Comparison of ENCODE assay signal across 23 cellular contexts in genomic region chr2:26653207-26654060, GRCh38. TPM values are rescaled to one million over a fixed set of nuclear protein-coding genes. Genes with fewer than 3 reads are reported as not detected.
DNase-seq lines count a peak whose midpoint lies in the region; ATAC-seq and TF ChIP-seq lines count a peak whose summit lies in the region.
"Had no signal": no experiment of that assay in that cellular context is flagged by ENCODE, and none has a peak within 500 bp of the region (broad histone marks: within the 10 kb centered on the region; RNA-seq: fewer than 3 reads in every experiment).

No MANE protein-coding gene starts in this region.

- TF ChIP-seq CTCF in gastroesophageal sphincter (IDR thresholded peaks at IDR 0.05) (no peak), neural progenitor cell (IDR thresholded peaks at IDR 0.05) (no peak), transverse colon (IDR thresholded peaks at IDR 0.05) (no peak), endothelial cell (IDR thresholded peaks at IDR 0.05; ENCODE audit: unreplicated experiment) (no peak)

- H3K27me3 Mint-ChIP-seq in neural progenitor cell (ENCODE audit: insufficient read depth, low read depth) = peaks cover 8% of the 10 kb centered on the region
- peaks cover 3% of the 10 kb centered on the region for H3K27me3 Mint-ChIP-seq in endothelial cell (ENCODE audit: unreplicated experiment)

- H3K9me3 Mint-ChIP-seq in neural progenitor cell (peaks cover 6% of the 10 kb centered on the region), endothelial cell (ENCODE audit: unreplicated experiment) (no peaks in the 10 kb centered on the region)
- H3K9me3 Mint-ChIP-seq: activated T-cell treated with anti-CD3 and anti-CD28 coated beads, Interleukin-2, amount 50 U/mL, for 4 hours; CD4-positive, alpha-beta T cell had no signal

- WGBS in gastroesophageal sphincter (ENCODE audit: low coverage in 1 of 2), 2 donors = 82 to 87% methylated on average over 6 to 7 of the region's 13 CpGs
- WGBS in transverse colon (ENCODE audit: low coverage in 1 of 2), 2 donors = 79 to 84% methylated on average over 8 to 13 of the region's 13 CpGs

- peaks cover under 1% of the 10 kb centered on the region for H3F3A ChIP-seq in neural progenitor cell (ENCODE audit: low read depth)

- H3K9me3 ChIP-seq in SK-N-MC (ENCODE audit: low read depth, low read length) (no peaks in the 10 kb centered on the region), gastroesophageal sphincter (no peaks in the 10 kb centered on the region), neural progenitor cell (ENCODE audit: low read depth) (no peaks in the 10 kb centered on the region), transverse colon (no peaks in the 10 kb centered on the region), SJCRH30 (replicated peaks) (no peaks in the 10 kb centered on the region)

- H3K4me3 ChIP-seq in SK-N-MC (peak overlapping the region; percentile 28; the same call in 1 of the 2 replicates), gastroesophageal sphincter (no peak overlapping the region), neural progenitor cell (no peak overlapping the region), transverse colon (no peak overlapping the region), SJCRH30 (no peak overlapping the region)

- H3K9ac ChIP-seq in SK-N-MC (ENCODE audit: insufficient read length) (peak overlapping the region; percentile 31), neural progenitor cell (no peak overlapping the region)
- H3K9ac ChIP-seq: KMS-11 had no signal

- H3K27me3 ChIP-seq in gastroesophageal sphincter (no peaks in the 10 kb centered on the region), neural progenitor cell (no peaks in the 10 kb centered on the region), transverse colon (no peaks in the 10 kb centered on the region), SJCRH30 (peaks cover 22% of the 10 kb centered on the region)

- no peak overlapping the region for H3K4me2 ChIP-seq in neural progenitor cell
- H3K4me2 ChIP-seq: KMS-11 had no signal

- H3K36me3 Mint-ChIP-seq in neural progenitor cell = no peaks in the 10 kb centered on the region
- H3K36me3 Mint-ChIP-seq in endothelial cell (ENCODE audit: low read depth, unreplicated experiment) = peaks cover 4% of the 10 kb centered on the region

- TF ChIP-seq POLR2A in gastroesophageal sphincter (IDR thresholded peaks at IDR 0.05) = no peak
- TF ChIP-seq POLR2A in transverse colon (IDR thresholded peaks at IDR 0.05) = no peak

- ATAC-seq in gastroesophageal sphincter = no peak
- ATAC-seq in GM18858 (IDR thresholded peaks at IDR 0.05; ENCODE audit: unreplicated experiment) = no peak
- ATAC-seq: activated CD8-positive, alpha-beta T cell treated with anti-CD3 and anti-CD28 coated beads, Interleukin-2, amount 10 ng/mL, durations not matched to agents 7 days and 5 days; activated T-cell treated with anti-CD3 and anti-CD28 coated beads, Interleukin-2, amount 50 U/mL, for 4 hours; left colon had no signal

- H3K4me1 Mint-ChIP-seq in neural progenitor cell (peaks cover 24% of the 10 kb centered on the region), endothelial cell (ENCODE audit: unreplicated experiment) (peaks cover 5% of the 10 kb centered on the region)

- TF ChIP-seq EP300 in gastroesophageal sphincter (IDR thresholded peaks at IDR 0.05) (no peak), transverse colon (IDR thresholded peaks at IDR 0.05; ENCODE audit: low read depth) (no peak)

- peak overlapping the region; percentile 21 for H3K4me3 Mint-ChIP-seq in neural progenitor cell
- no peak overlapping the region for H3K4me3 Mint-ChIP-seq in endothelial cell (ENCODE audit: unreplicated experiment)
- H3K4me3 Mint-ChIP-seq: activated CD8-positive, alpha-beta T cell treated with anti-CD3 and anti-CD28 coated beads, Interleukin-2, amount 10 ng/mL, durations not matched to agents 7 days and 5 days; activated T-cell treated with anti-CD3 and anti-CD28 coated beads, Interleukin-2, amount 50 U/mL, for 4 hours; CD4-positive, alpha-beta T cell had no signal

- H3K4me1 ChIP-seq in gastroesophageal sphincter (peaks cover 0 to 25% (median 0%) of the 10 kb centered on the region in 3 donors), neural progenitor cell (no peaks in the 10 kb centered on the region), transverse colon (peaks cover 0 to 6% (median 2%) of the 10 kb centered on the region in 4 donors), SJCRH30 (no peaks in the 10 kb centered on the region)

- no peaks in the 10 kb centered on the region for H3K79me2 ChIP-seq in neural progenitor cell (ENCODE audit: low read depth)

- no peak overlapping the region for H2AFZ ChIP-seq in neural progenitor cell (replicated peaks)

- intact Hi-C loops in transverse colon (cut with DNase I; ENCODE audit: low total_unique reads) = no loop called here

- no peaks in the 10 kb centered on the region for H4K20me1 ChIP-seq in neural progenitor cell (ENCODE audit: low read depth)

- H3K27ac Mint-ChIP-seq in neural progenitor cell = no peak overlapping the region
- no peak overlapping the region for H3K27ac Mint-ChIP-seq in endothelial cell (ENCODE audit: unreplicated experiment)
- H3K27ac Mint-ChIP-seq: activated CD8-positive, alpha-beta T cell treated with anti-CD3 and anti-CD28 coated beads, Interleukin-2, amount 10 ng/mL, durations not matched to agents 7 days and 5 days; CD4-positive, alpha-beta T cell had no signal

- DNase-seq in SK-N-MC (ENCODE audit: low read depth, low spot score) = no peak
- DNase-seq in neural progenitor cell (ENCODE audit: low spot score) = no peak
- DNase-seq in transverse colon = no peak
- DNase-seq in endothelial cell (ENCODE audit: low spot score) = no peak
- no peak for DNase-seq in SJCRH30
- DNase-seq in NAMALWA (ENCODE audit: low spot score) = no peak
- DNase-seq: activated CD4-positive, CD25-positive, alpha-beta regulatory T cell treated with anti-CD3 and anti-CD28 coated beads, Interleukin-2, amount 50 U/mL, for 72 hours; activated CD8-positive, alpha-beta T cell treated with anti-CD3 and anti-CD28 coated beads, Interleukin-2, amount 10 ng/mL, durations not matched to agents 7 days and 5 days; activated naive CD4-positive, alpha-beta T cell treated with anti-CD3 and anti-CD28 coated beads, Interleukin-2, amount 50 U/mL, for 16 hours; activated T-cell treated with anti-CD3 and anti-CD28 coated beads, Interleukin-2, amount 50 U/mL, for 4 hours; CD4-positive, alpha-beta T cell; glutamatergic neuron; left colon; MV-4-11; NCI-H2029 treated with DMSO at 0.1 percent for 48 hours; NK-92 treated with Interleukin-12 subunit alpha and Interleukin-12 subunit beta, amount 100 ng/mL, for 24 hours had no signal

- H3K36me3 ChIP-seq in SK-N-MC (ENCODE audit: insufficient read depth, low read length) (no peaks in the 10 kb centered on the region), gastroesophageal sphincter (no peaks in the 10 kb centered on the region), neural progenitor cell (no peaks in the 10 kb centered on the region), transverse colon (no peaks in the 10 kb centered on the region), SJCRH30 (no peaks in the 10 kb centered on the region)

- in situ Hi-C loops in transverse colon (cut with MboI; ENCODE audit: low pct_ligation_motif_present in 1 of 4, low pct_unique_long_range_greater_than_20kb in 1 of 4, low sequenced_read_pairs in 3 of 4) = no loop called here

- H3K27ac ChIP-seq in SK-N-MC (peak overlapping the region; percentile 97), gastroesophageal sphincter (peak overlapping the region in 3 of 4 donors; percentile 64 to 70 (median 65)), neural progenitor cell (no peak overlapping the region), transverse colon (peak overlapping the region in 3 of 4 donors; percentile 65 to 76 (median 71)), SJCRH30 (no peak overlapping the region)
- H3K27ac ChIP-seq: KMS-11 had no signal

RNA-seq across cellular contexts. Expression of gene CIB4, which starts 12.3 kb away (rescaled TPM):
- total RNA-seq in gastroesophageal sphincter (not detected), neural progenitor cell (ENCODE audit: low replicate concordance) (not detected in 2 replicates), transverse colon (not detected), endothelial cell (ENCODE audit: unreplicated experiment) (not detected)
- total RNA-seq in SJCRH30 (2014; rRNA removed; shearing (Covaris generic)) = not detected in 2 replicates
- total RNA-seq: activated CD8-positive, alpha-beta T cell treated with anti-CD3 and anti-CD28 coated beads, Interleukin-2, amount 10 ng/mL, durations not matched to agents 7 days and 5 days; activated T-cell treated with anti-CD3 and anti-CD28 coated beads, Interleukin-2, amount 50 U/mL, for 4 hours; CD4-positive, alpha-beta T cell; fibroblast of lung; H4; left colon; mucosa of gallbladder; renal cortical epithelial cell had no signal

RNA-seq across cellular contexts. Expression of gene KCNK3, which starts 39.1 kb away (rescaled TPM):
- total RNA-seq in gastroesophageal sphincter = 10 to 100 TPM in 2 of 4 donors, 1 to 10 TPM in 2; 2.0 to 13.9 (median 9.8) TPM
- total RNA-seq in neural progenitor cell (ENCODE audit: low replicate concordance) = not detected in 2 replicates
- total RNA-seq in transverse colon = 1 to 10 TPM in 1 of 4 donors, under 1 TPM in 3; 0.37 to 1.5 (median 0.82) TPM
- not detected for total RNA-seq in endothelial cell (ENCODE audit: unreplicated experiment)
- total RNA-seq in SJCRH30 (2014; rRNA removed; shearing (Covaris generic)) = 0.02 and 0.08 TPM in 2 replicates
- total RNA-seq: activated CD8-positive, alpha-beta T cell treated with anti-CD3 and anti-CD28 coated beads, Interleukin-2, amount 10 ng/mL, durations not matched to agents 7 days and 5 days; CD4-positive, alpha-beta T cell had no signal

Comparison
In these comparisons a context has a peak if more than half of its experiments do, and no peak if none do; other contexts are left out.
1. H3K27ac ChIP-seq: peak in SK-N-MC (single experiment), gastroesophageal sphincter (3 of 4) and transverse colon (3 of 4); none in neural progenitor cell (single experiment) and SJCRH30 (single experiment).